In genomic region chr20:62818592-62819493, GRCh38 we compare ENCODE assay signal across 9 cellular contexts. TPM values are rescaled to one million over a fixed set of nuclear protein-coding genes. Genes with fewer than 3 reads are reported as not detected.
DNase-seq lines count a peak whose midpoint lies in the region; ATAC-seq, FAIRE-seq and TF ChIP-seq lines count a peak whose summit lies in the region.
"Had no signal": no experiment of that assay in that cellular context is flagged by ENCODE, and none has a peak within 500 bp of the region (broad histone marks: within the 10 kb centered on the region; RNA-seq: fewer than 3 reads in every experiment).

No MANE protein-coding gene starts in this region.

- peaks cover 0 to 6% (median 0%) of the 10 kb centered on the region in 3 donors for H3K4me1 ChIP-seq in pancreas
- peaks cover 9 to 57% (median 50%) of the 10 kb centered on the region in 6 donors for H3K4me1 ChIP-seq in spleen

- peak; percentile 61 for DNase-seq in EL
- DNase-seq in RWPE1 (ENCODE audit: low spot score), result peak; percentile 88
- peak; percentile 70 for DNase-seq in fibroblast of pulmonary artery (ENCODE audit: low read depth)
- DNase-seq in pancreas, result peak in 3 of 6 donors; percentile 54 to 83 (median 81)
- no peak for DNase-seq in spleen
- no peak for DNase-seq in activated CD4-positive, alpha-beta T cell treated with anti-CD3 and anti-CD28 coated beads for 36 hours
- DNase-seq in NCI-H1930 (lab: John Stamatoyannopoulos, UW), result no peak

- H3K4me3 ChIP-seq in fibroblast of pulmonary artery (replicated peaks; ENCODE audit: low read depth, low read length) (no peak overlapping the region), pancreas (no peak overlapping the region), spleen (no peak overlapping the region)

- no peaks in the 10 kb centered on the region for H3K36me3 ChIP-seq in pancreas
- peaks cover 0 to 6% (median 4%) of the 10 kb centered on the region in 6 donors for H3K36me3 ChIP-seq in spleen

- no peaks in the 10 kb centered on the region for H3K9me3 Mint-ChIP-seq in activated CD4-positive, alpha-beta T cell treated with anti-CD3 and anti-CD28 coated beads for 36 hours (ENCODE audit: low read depth)

- H3K36me3 Mint-ChIP-seq in activated CD4-positive, alpha-beta T cell treated with anti-CD3 and anti-CD28 coated beads for 36 hours (ENCODE audit: low read depth), result no peaks in the 10 kb centered on the region

- H3K9me3 ChIP-seq in pancreas (no peaks in the 10 kb centered on the region), spleen (no peaks in the 10 kb centered on the region)

- CTCF ChIA-PET in RWPE1 (lab: Yijun Ruan, JAX), result interaction anchor here (0.6 to 2.5 kb wide), 3 partner anchors 10 to 530 kb away, joined by 3 to 14 read pairs (median 5); no protein-coding TSS in a partner anchor
- CTCF ChIA-PET in activated CD4-positive, alpha-beta T cell treated with anti-CD3 and anti-CD28 coated beads for 36 hours (lab: Charles Lee), result no interaction called here

- peaks cover 9% of the 10 kb centered on the region for H3K4me1 Mint-ChIP-seq in activated CD4-positive, alpha-beta T cell treated with anti-CD3 and anti-CD28 coated beads for 36 hours

- ATAC-seq in pancreas (peak; percentile 29 to 46 (median 39)), HG02870 (IDR thresholded peaks at IDR 0.05; ENCODE audit: unreplicated experiment) (no peak)
- ATAC-seq in activated CD4-positive, alpha-beta T cell treated with anti-CD3 and anti-CD28 coated beads for 36 hours, result no peak

- TF ChIP-seq CTCF in RWPE1 (conservative IDR thresholded peaks at IDR 0.05; ENCODE audit: low read depth) (no peak), fibroblast of pulmonary artery (IDR thresholded peaks at IDR 0.05; ENCODE audit: low read length, missing control alignments) (no peak), pancreas (IDR thresholded peaks at IDR 0.05) (no peak), spleen (IDR thresholded peaks at IDR 0.05 in 8 of 11, conservative IDR thresholded peaks at IDR 0.05 in 3 of 11) (no peak)

- peak overlapping the region; percentile 69 for H3K27ac ChIP-seq in RWPE1
- H3K27ac ChIP-seq in pancreas, result peak overlapping the region in 1 of 4 donors; percentile 15
- H3K27ac ChIP-seq in spleen, result no peak overlapping the region
- H3K27ac ChIP-seq: parathyroid adenoma had no signal

- WGBS in pancreas, 2 donors, result 24 to 26% methylated on average over 25 of the region's 25 CpGs
- WGBS in spleen, 5 donors, result 14 to 30% (median 25%) methylated on average over 9 to 25 of the region's 25 CpGs

- no peak for TF ChIP-seq POLR2A in spleen (IDR thresholded peaks at IDR 0.05)

- peaks cover 0 to 5% (median 0%) of the 10 kb centered on the region in 4 donors for H3K27me3 ChIP-seq in pancreas
- peaks cover 7 to 79% (median 54%) of the 10 kb centered on the region in 7 donors for H3K27me3 ChIP-seq in spleen (replicated peaks in 1 of 7)

- POLR2A ChIA-PET in RWPE1 (lab: Yijun Ruan, JAX; ENCODE audit: low non-redundant PET), result no interaction called here
- POLR2A ChIA-PET in activated CD4-positive, alpha-beta T cell treated with anti-CD3 and anti-CD28 coated beads for 36 hours (lab: Charles Lee), result no interaction called here

- H3K27ac Mint-ChIP-seq in activated CD4-positive, alpha-beta T cell treated with anti-CD3 and anti-CD28 coated beads for 36 hours, result no peak overlapping the region

- FAIRE-seq in pancreas (lab: Jason Lieb, UNC), result no peak

- H3K27me3 Mint-ChIP-seq in activated CD4-positive, alpha-beta T cell treated with anti-CD3 and anti-CD28 coated beads for 36 hours, result peaks cover 21% of the 10 kb centered on the region

- no peak overlapping the region for H3K4me3 Mint-ChIP-seq in activated CD4-positive, alpha-beta T cell treated with anti-CD3 and anti-CD28 coated beads for 36 hours

- intact Hi-C loops in pancreas (cut with DNase I) (no loop called here), spleen (cut with DNase I; ENCODE audit: low total_unique reads) (no loop called here)
- intact Hi-C loops in activated CD4-positive, alpha-beta T cell treated with anti-CD3 and anti-CD28 coated beads for 36 hours (cut with DNase I, micrococcal nuclease), result loop anchor here in 1 of 2 experiments (5.0 kb wide), 1 partner anchor 188 kb away; the partner anchor contains the start of gene BHLHE23

RNA-seq across cellular contexts. Expression of gene COL9A3, which starts 2.0 kb away (rescaled TPM):
- 10 to 100 TPM in 1 of 6 donors, 1 to 10 TPM in 5; 1.7 to 35.2 (median 7.3) TPM for total RNA-seq in pancreas
- 100 to 1,000 TPM; 149 to 183 TPM for polyA plus RNA-seq in pancreas
- total RNA-seq in spleen, result 10 to 100 TPM in 3 of 7 donors, 1 to 10 TPM in 4; 1.2 to 16.7 (median 6.8) TPM
- polyA plus RNA-seq in spleen, result 10 to 100 TPM; 10.9 to 14.7 (median 13.1) TPM
- total RNA-seq in activated CD4-positive, alpha-beta T cell treated with anti-CD3 and anti-CD28 coated beads for 36 hours, result not detected

RNA-seq across cellular contexts. Expression of gene OGFR, which starts 14.2 kb away (rescaled TPM):
- total RNA-seq in pancreas (10 to 100 TPM; 18.1 to 25.4 (median 21.0) TPM), spleen (10 to 100 TPM; 69.8 to 91.0 (median 78.2) TPM)
- polyA plus RNA-seq in pancreas (10 to 100 TPM; 50.8 to 79.5 TPM), spleen (100 to 1,000 TPM in 1 of 3 donors, 10 to 100 TPM in 2; 46.0 to 127 (median 66.9) TPM)
- 10 to 100 TPM; 43.8 to 44.7 TPM for total RNA-seq in activated CD4-positive, alpha-beta T cell treated with anti-CD3 and anti-CD28 coated beads for 36 hours

RNA-seq across cellular contexts. Expression of gene MRGBP, which starts 22.6 kb away (rescaled TPM):
- total RNA-seq in pancreas (1 to 10 TPM; 2.6 to 4.4 (median 3.7) TPM), spleen (10 to 100 TPM in 4 of 7 donors, 1 to 10 TPM in 3; 8.5 to 15.7 (median 12.0) TPM)
- polyA plus RNA-seq in pancreas (10 to 100 TPM in 1 of 2 donors, 1 to 10 TPM in 1; 5.3 to 11.3 TPM), spleen (10 to 100 TPM; 10.6 to 13.1 (median 12.6) TPM)
- 10 to 100 TPM; 14.5 to 15.0 TPM for total RNA-seq in activated CD4-positive, alpha-beta T cell treated with anti-CD3 and anti-CD28 coated beads for 36 hours

RNA-seq across cellular contexts. Expression of gene TCFL5, which starts 42.8 kb away (rescaled TPM):
- total RNA-seq in pancreas, result 1 to 10 TPM; 3.5 to 4.9 (median 4.0) TPM
- polyA plus RNA-seq in pancreas, result 1 to 10 TPM; 2.5 to 4.9 TPM
- 1 to 10 TPM; 4.1 to 8.8 (median 6.8) TPM for total RNA-seq in spleen
- polyA plus RNA-seq in spleen, result 1 to 10 TPM; 4.5 to 6.3 (median 5.3) TPM
- total RNA-seq in activated CD4-positive, alpha-beta T cell treated with anti-CD3 and anti-CD28 coated beads for 36 hours, result 1 to 10 TPM; 5.2 to 6.6 TPM

Comparison
In these comparisons a context has a peak if more than half of its experiments do, and no peak if none do; other contexts are left out.
1. DNase-seq: peak in EL (single experiment), RWPE1 (single experiment) and fibroblast of pulmonary artery (single experiment); none in spleen (single experiment), activated CD4-positive, alpha-beta T cell treated with anti-CD3 and anti-CD28 coated beads for 36 hours (single experiment) and NCI-H1930 (0 of 2).
2. ATAC-seq: peak in pancreas (4 of 4); none in HG02870 (single experiment) and activated CD4-positive, alpha-beta T cell treated with anti-CD3 and anti-CD28 coated beads for 36 hours (single experiment).